22 cellular contexts compared by ENCODE assay signal in genomic region chr3:47120138-47120537, GRCh38. TPM values are rescaled to one million over a fixed set of nuclear protein-coding genes. Genes with fewer than 3 reads are reported as not detected.
DNase-seq lines count a peak whose midpoint lies in the region; ATAC-seq and TF ChIP-seq lines count a peak whose summit lies in the region.
"Had no signal": no experiment of that assay in that cellular context is flagged by ENCODE, and none has a peak within 500 bp of the region (broad histone marks: within the 10 kb centered on the region; RNA-seq: fewer than 3 reads in every experiment).

No MANE protein-coding gene starts in this region.

- H3K9me3 Mint-ChIP-seq in activated naive CD8-positive, alpha-beta T cell (ENCODE audit: low read depth): no peaks in the 10 kb centered on the region
- peaks cover 4% of the 10 kb centered on the region for H3K9me3 Mint-ChIP-seq in activated naive CD8-positive, alpha-beta T cell treated with anti-CD3 and anti-CD28 coated beads, Interleukin-2, amount 50 U/mL, for 24 hours
- H3K9me3 Mint-ChIP-seq in HFFc6 (no peaks in the 10 kb centered on the region), nephron progenitor cell (peaks cover 17% of the 10 kb centered on the region)
- H3K9me3 Mint-ChIP-seq in activated T-helper 2 cell treated with anti-CD3 and anti-CD28 coated beads, Interferon-gamma antibody, Interleukin-2, Interleukin-4, amounts not matched to agents 10 μg/mL and 5 μg/mL and 100 μg/mL, durations not matched to agents 14 hours and 24 hours and 36 hours: no peaks in the 10 kb centered on the region

- H3K27ac Mint-ChIP-seq in activated naive CD8-positive, alpha-beta T cell: peak overlapping the region; percentile 78
- H3K27ac Mint-ChIP-seq in activated naive CD8-positive, alpha-beta T cell treated with anti-CD3 and anti-CD28 coated beads, Interleukin-2, amount 50 U/mL, for 24 hours: no peak overlapping the region
- H3K27ac Mint-ChIP-seq in HFFc6 (peak overlapping the region; percentile 14; the same call in 1 of the 2 replicates), nephron progenitor cell (peak overlapping the region; percentile 45)
- peak overlapping the region; percentile 36 for H3K27ac Mint-ChIP-seq in activated T-helper 2 cell treated with anti-CD3 and anti-CD28 coated beads, Interferon-gamma antibody, Interleukin-2, Interleukin-4, amounts not matched to agents 10 μg/mL and 5 μg/mL and 100 μg/mL, durations not matched to agents 14 hours and 24 hours and 36 hours

- no peak for DNase-seq in activated naive CD8-positive, alpha-beta T cell treated with anti-CD3 and anti-CD28 coated beads, Interleukin-2, amount 50 U/mL, for 24 hours
- DNase-seq in HFFc6: no peak
- DNase-seq in activated T-helper 2 cell treated with anti-CD3 and anti-CD28 coated beads, Interferon-gamma antibody, Interleukin-2, Interleukin-4, amounts not matched to agents 10 μg/mL and 5 μg/mL and 100 μg/mL, durations not matched to agents 14 hours and 24 hours and 36 hours (ENCODE audit: low spot score): no peak
- no peak for DNase-seq in nephron progenitor cell
- DNase-seq in NCI-H1092 treated with DMSO at 0.1 percent for 48 hours (lab: John Stamatoyannopoulos, UW): no peak
- no peak for DNase-seq in A172 (ENCODE audit: low spot score)
- DNase-seq: body of pancreas; DMS 273 treated with DMSO at 0.1 percent for 48 hours; GM23248; hippocampal formation; mesenchymal stem cell; NCI-H1436 treated with DMSO at 0.1 percent for 48 hours; NCI-H510A; occipital lobe; psoas muscle; sigmoid colon; stimulated activated CD4-positive, alpha-beta T cell treated with anti-CD3 and anti-CD28 coated beads, Interleukin-15, amount 100 ng/mL, for 24 hours; stomach; thyroid gland had no signal

- peaks cover 50% of the 10 kb centered on the region for H3K4me1 Mint-ChIP-seq in activated naive CD8-positive, alpha-beta T cell (ENCODE audit: low read depth)
- H3K4me1 Mint-ChIP-seq in activated naive CD8-positive, alpha-beta T cell treated with anti-CD3 and anti-CD28 coated beads, Interleukin-2, amount 50 U/mL, for 24 hours: peaks cover 29% of the 10 kb centered on the region
- H3K4me1 Mint-ChIP-seq in HFFc6 (ENCODE audit: low read depth) (peaks cover 76% of the 10 kb centered on the region), nephron progenitor cell (no peaks in the 10 kb centered on the region)
- H3K4me1 Mint-ChIP-seq in activated T-helper 2 cell treated with anti-CD3 and anti-CD28 coated beads, Interferon-gamma antibody, Interleukin-2, Interleukin-4, amounts not matched to agents 10 μg/mL and 5 μg/mL and 100 μg/mL, durations not matched to agents 14 hours and 24 hours and 36 hours (ENCODE audit: low read depth): peaks cover 36% of the 10 kb centered on the region

- no peaks in the 10 kb centered on the region for H3K27me3 Mint-ChIP-seq in activated naive CD8-positive, alpha-beta T cell
- no peaks in the 10 kb centered on the region for H3K27me3 Mint-ChIP-seq in activated naive CD8-positive, alpha-beta T cell treated with anti-CD3 and anti-CD28 coated beads, Interleukin-2, amount 50 U/mL, for 24 hours
- peaks cover 2% of the 10 kb centered on the region for H3K27me3 Mint-ChIP-seq in HFFc6 (ENCODE audit: insufficient read depth)
- H3K27me3 Mint-ChIP-seq in activated T-helper 2 cell treated with anti-CD3 and anti-CD28 coated beads, Interferon-gamma antibody, Interleukin-2, Interleukin-4, amounts not matched to agents 10 μg/mL and 5 μg/mL and 100 μg/mL, durations not matched to agents 14 hours and 24 hours and 36 hours (ENCODE audit: low read depth): no peaks in the 10 kb centered on the region
- no peaks in the 10 kb centered on the region for H3K27me3 Mint-ChIP-seq in nephron progenitor cell (ENCODE audit: low read depth, poor library complexity)

- peaks cover 37% of the 10 kb centered on the region for H3K36me3 Mint-ChIP-seq in activated naive CD8-positive, alpha-beta T cell
- peaks cover 68% of the 10 kb centered on the region for H3K36me3 Mint-ChIP-seq in activated naive CD8-positive, alpha-beta T cell treated with anti-CD3 and anti-CD28 coated beads, Interleukin-2, amount 50 U/mL, for 24 hours (ENCODE audit: low read depth)
- H3K36me3 Mint-ChIP-seq in HFFc6 (ENCODE audit: low read depth) (peaks cover 69% of the 10 kb centered on the region), nephron progenitor cell (ENCODE audit: low read depth) (peaks cover 73% of the 10 kb centered on the region)
- H3K36me3 Mint-ChIP-seq in activated T-helper 2 cell treated with anti-CD3 and anti-CD28 coated beads, Interferon-gamma antibody, Interleukin-2, Interleukin-4, amounts not matched to agents 10 μg/mL and 5 μg/mL and 100 μg/mL, durations not matched to agents 14 hours and 24 hours and 36 hours (ENCODE audit: low read depth): peaks cover 61% of the 10 kb centered on the region

- TF ChIP-seq CTCF in HFFc6 (IDR thresholded peaks at IDR 0.05): no peak
- TF ChIP-seq CTCF in nephron progenitor cell (IDR thresholded peaks at IDR 0.05): no peak

- no peak for ATAC-seq in activated naive CD8-positive, alpha-beta T cell treated with anti-CD3 and anti-CD28 coated beads, Interleukin-2, amount 50 U/mL, for 24 hours
- ATAC-seq in GM21619 (IDR thresholded peaks at IDR 0.05; ENCODE audit: unreplicated experiment): no peak
- ATAC-seq: body of pancreas, gastroesophageal sphincter, psoas muscle had no signal

- H3K4me3 Mint-ChIP-seq in activated naive CD8-positive, alpha-beta T cell: peak overlapping the region; percentile 46
- H3K4me3 Mint-ChIP-seq in activated naive CD8-positive, alpha-beta T cell treated with anti-CD3 and anti-CD28 coated beads, Interleukin-2, amount 50 U/mL, for 24 hours: no peak overlapping the region
- H3K4me3 Mint-ChIP-seq in HFFc6 (no peak overlapping the region), nephron progenitor cell (no peak overlapping the region)
- no peak overlapping the region for H3K4me3 Mint-ChIP-seq in activated T-helper 2 cell treated with anti-CD3 and anti-CD28 coated beads, Interferon-gamma antibody, Interleukin-2, Interleukin-4, amounts not matched to agents 10 μg/mL and 5 μg/mL and 100 μg/mL, durations not matched to agents 14 hours and 24 hours and 36 hours (ENCODE audit: low read depth)

- intact Hi-C loops in activated T-helper 2 cell treated with anti-CD3 and anti-CD28 coated beads, Interferon-gamma antibody, Interleukin-2, Interleukin-4, amounts not matched to agents 10 μg/mL and 5 μg/mL and 100 μg/mL, durations not matched to agents 14 hours and 24 hours and 36 hours (cut with micrococcal nuclease): no loop called here

RNA-seq across cellular contexts. Expression of gene SETD2, which starts 43.8 kb away (rescaled TPM):
- 10 to 100 TPM; 26.7 to 33.7 (median 30.8) TPM for total RNA-seq in HFFc6 (2021; fragmentation: NEBNext Ultra II Directional; extraction: Animal tissue kit (Norgen Biotek cat#: 25700))
- 41.2 and 43.6 TPM in 2 replicates for total RNA-seq in activated T-helper 2 cell treated with anti-CD3 and anti-CD28 coated beads, Interferon-gamma antibody, Interleukin-2, Interleukin-4, amounts not matched to agents 10 μg/mL and 5 μg/mL and 100 μg/mL, durations not matched to agents 14 hours and 24 hours and 36 hours
- total RNA-seq in A172 (2014; rRNA removed; shearing (Covaris generic)): 22.6 and 25.2 TPM in 2 replicates
